22 cellular contexts compared by ENCODE assay signal in genomic region chr10:70885485-70885884, GRCh38.
"Had no signal": no experiment of that assay in that cellular context is flagged by ENCODE, and none has a peak within 500 bp of the region (broad histone marks: within the 10 kb centered on the region; RNA-seq: fewer than 3 reads in every experiment).

No MANE protein-coding gene starts in this region.

- H3K27ac Mint-ChIP-seq: activated CD4-positive, alpha-beta T cell treated with anti-CD3 and anti-CD28 coated beads, Interleukin-2, amount 10 ng/mL, durations not matched to agents 24 days and 14 days; activated naive CD8-positive, alpha-beta T cell treated with anti-CD3 and anti-CD28 coated beads, Interleukin-2, amount 10 ng/mL, durations not matched to agents 7 days and 5 days; stimulated activated memory B cell treated with anti-CD40 and anti-IgM and Interleukin-4, amounts not matched to agents 10 μg/mL and 1 μg/mL and 100 μg/mL, for 72 hours; T-helper 1 cell treated with Interleukin-12 subunit alpha and Interleukin-12 subunit beta and Interleukin-4 antibody, amounts not matched to agents 30 μg/mL and 1 μg/mL, for 36 hours had no signal

- H3K4me3 Mint-ChIP-seq: activated CD4-positive, alpha-beta T cell treated with anti-CD3 and anti-CD28 coated beads, Interleukin-2, amount 10 ng/mL, durations not matched to agents 24 days and 14 days; activated naive CD8-positive, alpha-beta T cell treated with anti-CD3 and anti-CD28 coated beads, Interleukin-2, amount 10 ng/mL, durations not matched to agents 7 days and 5 days; stimulated activated memory B cell treated with anti-CD40 and anti-IgM and Interleukin-4, amounts not matched to agents 10 μg/mL and 1 μg/mL and 100 μg/mL, for 72 hours; T-helper 1 cell treated with Interleukin-12 subunit alpha and Interleukin-12 subunit beta and Interleukin-4 antibody, amounts not matched to agents 30 μg/mL and 1 μg/mL, for 36 hours had no signal

- H3K4me1 ChIP-seq: parathyroid adenoma had no signal

- H3K27me3 ChIP-seq: brain microvascular endothelial cell, heart right ventricle, sigmoid colon, tibial nerve, uterus had no signal

- H3K9ac ChIP-seq: parathyroid adenoma had no signal

- H3K4me3 ChIP-seq: coronary artery, heart right ventricle, sigmoid colon, tibial nerve, uterus had no signal

- H3K27ac ChIP-seq: brain microvascular endothelial cell, neutrophil, parathyroid adenoma, uterus had no signal

- H3K27me3 Mint-ChIP-seq: activated CD4-positive, alpha-beta T cell treated with anti-CD3 and anti-CD28 coated beads, Interleukin-2, amount 10 ng/mL, durations not matched to agents 24 days and 14 days; activated naive CD8-positive, alpha-beta T cell treated with anti-CD3 and anti-CD28 coated beads, Interleukin-2, amount 10 ng/mL, durations not matched to agents 7 days and 5 days; naive thymus-derived CD4-positive, alpha-beta T cell; stimulated activated memory B cell treated with anti-CD40 and anti-IgM and Interleukin-4, amounts not matched to agents 10 μg/mL and 1 μg/mL and 100 μg/mL, for 72 hours had no signal

- H3K36me3 ChIP-seq: brain microvascular endothelial cell, neutrophil, uterus had no signal

- H2AFZ ChIP-seq: parathyroid adenoma had no signal

- ATAC-seq: esophagus mucosa; heart right ventricle; left ventricle myocardium superior; naive thymus-derived CD4-positive, alpha-beta T cell; stimulated activated memory B cell treated with anti-CD40 and anti-IgM and Interleukin-4, amounts not matched to agents 10 μg/mL and 1 μg/mL and 100 μg/mL, for 72 hours had no signal

- H3K79me2 ChIP-seq: parathyroid adenoma had no signal

- H3K9me3 Mint-ChIP-seq: activated CD4-positive, alpha-beta T cell treated with anti-CD3 and anti-CD28 coated beads, Interleukin-2, amount 10 ng/mL, durations not matched to agents 24 days and 14 days; activated naive CD8-positive, alpha-beta T cell treated with anti-CD3 and anti-CD28 coated beads, Interleukin-2, amount 10 ng/mL, durations not matched to agents 7 days and 5 days; activated T-helper 1 cell treated with anti-CD3 and anti-CD28 coated beads, Interleukin-12 subunit alpha, Interleukin-12 subunit beta, Interleukin-2, Interleukin-4 antibody, amounts not matched to agents 30 ng/mL and 10 ng/mL and 1 ng/mL, durations not matched to agents 14 hours and 24 hours and 36 hours; immature natural killer cell; naive thymus-derived CD4-positive, alpha-beta T cell; stimulated activated memory B cell treated with anti-CD40 and anti-IgM and Interleukin-4, amounts not matched to agents 10 μg/mL and 1 μg/mL and 100 μg/mL, for 72 hours; T-helper 1 cell treated with Interleukin-12 subunit alpha and Interleukin-12 subunit beta and Interleukin-4 antibody, amounts not matched to agents 30 μg/mL and 1 μg/mL, for 36 hours had no signal

- H3K9me3 ChIP-seq: heart right ventricle, neutrophil, sigmoid colon, tibial nerve, uterus had no signal

- DNase-seq: activated CD4-positive, alpha-beta T cell treated with anti-CD3 and anti-CD28 coated beads, Interleukin-2, amount 10 ng/mL, durations not matched to agents 24 days and 14 days; activated CD8-positive, alpha-beta memory T cell treated with anti-CD3 and anti-CD28 coated beads, Interleukin-2, amount 50 U/mL, for 4 hours; activated naive CD4-positive, alpha-beta T cell treated with Interleukin-2 at 50 U/mL for 16 hours; activated naive CD8-positive, alpha-beta T cell treated with anti-CD3 and anti-CD28 coated beads, Interleukin-2, amount 10 ng/mL, durations not matched to agents 7 days and 5 days; anterior cingulate cortex; brain microvascular endothelial cell; heart right ventricle; immature natural killer cell; left ventricle myocardium superior; mesendoderm; naive thymus-derived CD4-positive, alpha-beta T cell; sigmoid colon; stimulated activated CD4-positive, alpha-beta T cell treated with anti-CD3 and anti-CD28 coated beads, Interleukin-4, amount 100 ng/mL, for 4 hours had no signal
